In the genomic region with DNA sequence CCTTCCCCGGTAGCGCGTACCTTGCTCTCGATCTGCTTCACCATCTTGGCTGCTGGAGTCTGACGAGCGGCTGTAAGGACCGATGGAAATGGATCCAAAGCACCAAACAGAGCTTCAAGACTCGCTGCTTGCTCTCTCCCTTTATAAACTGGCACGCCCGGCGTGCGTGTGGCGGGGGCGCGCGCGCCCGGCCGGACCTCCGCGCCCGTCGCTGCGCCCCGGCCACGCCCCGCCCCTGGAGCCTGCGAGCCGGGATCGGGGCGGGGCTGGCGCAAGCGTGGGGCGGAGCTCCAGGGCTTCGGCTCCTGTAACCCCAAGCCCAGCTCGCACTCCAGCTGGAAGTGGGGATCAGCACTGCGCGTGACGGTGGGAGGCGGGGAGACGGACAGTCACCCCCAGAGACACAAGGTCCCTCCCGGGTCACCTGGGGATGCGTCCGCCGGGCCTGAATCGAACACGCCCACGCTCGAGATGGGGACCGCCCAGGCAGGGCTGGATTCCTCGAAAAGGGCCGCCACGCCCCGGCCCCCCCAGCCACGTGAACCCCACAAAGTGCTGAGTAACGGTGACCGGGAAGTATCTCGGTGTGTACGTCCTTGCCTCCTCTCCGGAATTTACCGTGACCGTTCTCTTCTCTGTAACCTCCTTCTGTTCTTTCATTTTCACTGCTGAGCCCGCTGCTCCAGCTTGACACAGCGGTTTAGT, we compare ENCODE assay signal across 8 cellular contexts. TPM values are rescaled to one million over a fixed set of nuclear protein-coding genes. Genes with fewer than 3 reads are reported as not detected.
A peak's percentile ranks its signal among the peaks of the same experiment; 100 is the strongest.
DNase-seq lines count a peak whose midpoint lies in the region; ATAC-seq and TF ChIP-seq lines count a peak whose summit lies in the region.

Gene TXN (minus strand): TSS at position 116 of the 705 bp plus-strand sequence. CDS start 72 bp downstream, at position 44.

- H3K4me3 Mint-ChIP-seq in CD4-positive, CD25-positive, alpha-beta regulatory T cell: peak within 1 kb of the TSS; percentile 91 to 99 (median 97)
- peak within 1 kb of the TSS; percentile 87 for H3K4me3 Mint-ChIP-seq in activated CD4-positive, alpha-beta memory T cell treated with anti-CD3 and anti-CD28 coated beads, Interleukin-2, amount 10 ng/mL, durations not matched to agents 7 days and 5 days

- CTCF ChIA-PET in activated CD4-positive, alpha-beta memory T cell treated with anti-CD3 and anti-CD28 coated beads, Interleukin-2, amount 10 ng/mL, durations not matched to agents 7 days and 5 days (lab: Charles Lee): interaction anchor here (0.6 to 1.4 kb wide), 8 partner anchors 10 to 816 kb away, joined by 3 to 7 read pairs (median 3); no protein-coding TSS in a partner anchor

- peak within 1 kb of the TSS; percentile 71 for H3K27ac ChIP-seq in CD4-positive, CD25-positive, alpha-beta regulatory T cell (ENCODE audit: insufficient read depth, low read length, poor library complexity, severe bottlenecking)
- H3K27ac ChIP-seq in duodenal mucosa (ENCODE audit: low read depth, low read length) (peak within 1 kb of the TSS; percentile 93), lower lobe of right lung (peak within 1 kb of the TSS; percentile 95)

- H3K9ac ChIP-seq in duodenal mucosa (ENCODE audit: low read depth in 1 of 2, low read length in 2 of 2): peak within 1 kb of the TSS; percentile 89 to 93

- peak; percentile 80 for ATAC-seq in CD4-positive, CD25-positive, alpha-beta regulatory T cell (ENCODE audit: low read depth in 2 of 2)
- ATAC-seq in GM19397 (IDR thresholded peaks at IDR 0.05; ENCODE audit: unreplicated experiment) (peak; percentile 72), HG03565 (IDR thresholded peaks at IDR 0.05; ENCODE audit: unreplicated experiment) (peak; percentile 64), lower lobe of right lung (peak; percentile 94 to 96)

- no peaks in the 10 kb centered on the region for H3K36me3 Mint-ChIP-seq in CD4-positive, CD25-positive, alpha-beta regulatory T cell
- peaks cover 28% of the 10 kb centered on the region for H3K36me3 Mint-ChIP-seq in activated CD4-positive, alpha-beta memory T cell treated with anti-CD3 and anti-CD28 coated beads, Interleukin-2, amount 10 ng/mL, durations not matched to agents 7 days and 5 days (ENCODE audit: low read depth)

- intact Hi-C loops in lower lobe of right lung (cut with DNase I): no loop called here

- TF ChIP-seq CTCF in lower lobe of right lung (IDR thresholded peaks at IDR 0.05): no peak

- DNase-seq in CD4-positive, CD25-positive, alpha-beta regulatory T cell: peak; percentile 73 to 93 (median 76)
- peak; percentile 82 for DNase-seq in NCI-H82 (lab: John Stamatoyannopoulos, UW)
- DNase-seq in activated CD4-positive, alpha-beta memory T cell treated with anti-CD3 and anti-CD28 coated beads, Interleukin-2, amount 10 ng/mL, durations not matched to agents 7 days and 5 days: peak; percentile 91
- DNase-seq in lower lobe of right lung: peak; percentile 97
- peak; percentile 32 to 85 (median 57) for DNase-seq in stimulated activated CD4-positive, alpha-beta T cell treated with anti-CD3 and anti-CD28 coated beads, TNF-alpha, amount 100 ng/mL, for 1 hour (ENCODE audit: low read depth in 3 of 3, low spot score in 1 of 3)

- peak within 1 kb of the TSS; percentile 90 to 97 (median 97) for H3K27ac Mint-ChIP-seq in CD4-positive, CD25-positive, alpha-beta regulatory T cell
- H3K27ac Mint-ChIP-seq in activated CD4-positive, alpha-beta memory T cell treated with anti-CD3 and anti-CD28 coated beads, Interleukin-2, amount 10 ng/mL, durations not matched to agents 7 days and 5 days: peak within 1 kb of the TSS; percentile 96

- POLR2A ChIA-PET in activated CD4-positive, alpha-beta memory T cell treated with anti-CD3 and anti-CD28 coated beads, Interleukin-2, amount 10 ng/mL, durations not matched to agents 7 days and 5 days (lab: Charles Lee): interaction anchor here (0.6 to 2.5 kb wide), 22 partner anchors 8 to 1227 kb away, joined by 3 to 25 read pairs (median 4); no protein-coding TSS in a partner anchor

- peaks cover 10% of the 10 kb centered on the region for H3K27me3 Mint-ChIP-seq in CD4-positive, CD25-positive, alpha-beta regulatory T cell
- H3K27me3 Mint-ChIP-seq in activated CD4-positive, alpha-beta memory T cell treated with anti-CD3 and anti-CD28 coated beads, Interleukin-2, amount 10 ng/mL, durations not matched to agents 7 days and 5 days: no peaks in the 10 kb centered on the region

- no peaks in the 10 kb centered on the region for H3K36me3 ChIP-seq in CD4-positive, CD25-positive, alpha-beta regulatory T cell (ENCODE audit: control insufficient read depth, insufficient read depth, low read length)
- no peaks in the 10 kb centered on the region for H3K36me3 ChIP-seq in duodenal mucosa (ENCODE audit: control insufficient read depth in 1 of 2, insufficient read depth in 2 of 2, low read length in 2 of 2)
- H3K36me3 ChIP-seq in lower lobe of right lung: no peaks in the 10 kb centered on the region

- H3K9me3 Mint-ChIP-seq in CD4-positive, CD25-positive, alpha-beta regulatory T cell: peaks cover 0 to 1% (median 0%) of the 10 kb centered on the region in 7 donors
- no peaks in the 10 kb centered on the region for H3K9me3 Mint-ChIP-seq in activated CD4-positive, alpha-beta memory T cell treated with anti-CD3 and anti-CD28 coated beads, Interleukin-2, amount 10 ng/mL, durations not matched to agents 7 days and 5 days

- H3K4me1 ChIP-seq in CD4-positive, CD25-positive, alpha-beta regulatory T cell (ENCODE audit: control insufficient read depth, insufficient read depth, low read length, poor library complexity, severe bottlenecking): peaks cover 43% of the 10 kb centered on the region
- peaks cover 36 to 51% of the 10 kb centered on the region in 2 donors for H3K4me1 ChIP-seq in duodenal mucosa (ENCODE audit: control insufficient read depth in 1 of 2, insufficient read depth in 2 of 2, low read length in 2 of 2)
- peaks cover 46% of the 10 kb centered on the region for H3K4me1 ChIP-seq in lower lobe of right lung

- H3K4me1 Mint-ChIP-seq in CD4-positive, CD25-positive, alpha-beta regulatory T cell: peaks cover 6 to 51% (median 39%) of the 10 kb centered on the region in 4 donors
- H3K4me1 Mint-ChIP-seq in activated CD4-positive, alpha-beta memory T cell treated with anti-CD3 and anti-CD28 coated beads, Interleukin-2, amount 10 ng/mL, durations not matched to agents 7 days and 5 days: peaks cover 54% of the 10 kb centered on the region

- no peaks in the 10 kb centered on the region for H3K9me3 ChIP-seq in CD4-positive, CD25-positive, alpha-beta regulatory T cell (ENCODE audit: control insufficient read depth in 2 of 2, low read length in 2 of 2)
- H3K9me3 ChIP-seq in duodenal mucosa (ENCODE audit: control insufficient read depth in 1 of 2, low read length in 2 of 2) (no peaks in the 10 kb centered on the region), lower lobe of right lung (no peaks in the 10 kb centered on the region)

- no peaks in the 10 kb centered on the region for H3K27me3 ChIP-seq in CD4-positive, CD25-positive, alpha-beta regulatory T cell (ENCODE audit: control insufficient read depth, insufficient read depth, low read length)
- H3K27me3 ChIP-seq in duodenal mucosa (ENCODE audit: control insufficient read depth in 1 of 2, insufficient read depth in 2 of 2, low read length in 2 of 2) (no peaks in the 10 kb centered on the region), lower lobe of right lung (ENCODE audit: low read depth) (no peaks in the 10 kb centered on the region)

- H3K4me3 ChIP-seq in CD4-positive, CD25-positive, alpha-beta regulatory T cell (ENCODE audit: low read depth, low read length): peak within 1 kb of the TSS; percentile 84
- H3K4me3 ChIP-seq in duodenal mucosa (ENCODE audit: low read depth in 1 of 2, low read length in 2 of 2): peak within 1 kb of the TSS; percentile 82 to 92
- H3K4me3 ChIP-seq in lower lobe of right lung: peak within 1 kb of the TSS; percentile 90

RNA-seq across cellular contexts. Expression of gene TXN, which starts in this region (rescaled TPM):
- 58.4 TPM for total RNA-seq in CD4-positive, CD25-positive, alpha-beta regulatory T cell
- 100 to 1,000 TPM; 173 to 277 (median 221) TPM for polyA plus RNA-seq in CD4-positive, CD25-positive, alpha-beta regulatory T cell
- total RNA-seq in activated CD4-positive, alpha-beta memory T cell treated with anti-CD3 and anti-CD28 coated beads, Interleukin-2, amount 10 ng/mL, durations not matched to agents 7 days and 5 days: 100 to 1,000 TPM; 315 TPM
- total RNA-seq in lower lobe of right lung: 170 TPM

Comparison
In these comparisons a context has a peak if more than half of its experiments do, and no peak if none do; other contexts are left out.
1. Peak in every context shown above with its lines: DNase-seq, ATAC-seq, H3K4me3 ChIP-seq and H3K27ac ChIP-seq.